In genomic region chr5:172765766-172766286, GRCh38 we compare ENCODE assay signal across 8 cellular contexts. TPM values are rescaled to one million over a fixed set of nuclear protein-coding genes. Genes with fewer than 3 reads are reported as not detected.
DNase-seq lines count a peak whose midpoint lies in the region; ATAC-seq and TF ChIP-seq lines count a peak whose summit lies in the region.

No MANE protein-coding gene starts in this region.

- POLR2A ChIA-PET in activated CD4-positive, alpha-beta memory T cell treated with anti-CD3 and anti-CD28 coated beads for 36 hours (lab: Charles Lee): interaction anchor here (1.0 to 1.6 kb wide), 5 partner anchors 8 to 218 kb away, joined by 3 to 9 read pairs (median 5); partner anchors contain the start of gene ATP6V0E1

- H3K4me1 Mint-ChIP-seq in activated CD4-positive, alpha-beta memory T cell treated with anti-CD3 and anti-CD28 coated beads for 36 hours (ENCODE audit: low read depth): peaks cover 47% of the 10 kb centered on the region

- no peaks in the 10 kb centered on the region for H3K27me3 ChIP-seq in foreskin keratinocyte
- H3K27me3 ChIP-seq in rectal smooth muscle tissue (ENCODE audit: control insufficient read depth, insufficient read depth, low read length): no peaks in the 10 kb centered on the region

- peaks cover 10% of the 10 kb centered on the region for H3K36me3 Mint-ChIP-seq in activated CD4-positive, alpha-beta memory T cell treated with anti-CD3 and anti-CD28 coated beads for 36 hours

- intact Hi-C loops in activated CD4-positive, alpha-beta memory T cell treated with anti-CD3 and anti-CD28 coated beads for 36 hours (cut with micrococcal nuclease): loop anchor here (1.0 to 2.0 kb wide), 6 partner anchors 7 to 379 kb away; partner anchors contain the start of genes BNIP1 and RPL26L1

- H3K27ac Mint-ChIP-seq in activated CD4-positive, alpha-beta memory T cell treated with anti-CD3 and anti-CD28 coated beads for 36 hours: peak overlapping the region; percentile 90

- H3K27ac ChIP-seq in foreskin keratinocyte: peak overlapping the region; percentile 53
- peak overlapping the region; percentile 99 for H3K27ac ChIP-seq in rectal smooth muscle tissue (ENCODE audit: low read depth, low read length)

- no peaks in the 10 kb centered on the region for H3K27me3 Mint-ChIP-seq in activated CD4-positive, alpha-beta memory T cell treated with anti-CD3 and anti-CD28 coated beads for 36 hours

- peaks cover 24% of the 10 kb centered on the region for H3K36me3 ChIP-seq in rectal smooth muscle tissue (ENCODE audit: control insufficient read depth, insufficient read depth, low read length)

- peak overlapping the region; percentile 78 for H3K4me3 Mint-ChIP-seq in activated CD4-positive, alpha-beta memory T cell treated with anti-CD3 and anti-CD28 coated beads for 36 hours

- peak overlapping the region; percentile 50 for H3K4me3 ChIP-seq in rectal smooth muscle tissue (ENCODE audit: low read length)

- H3K9me3 Mint-ChIP-seq in activated CD4-positive, alpha-beta memory T cell treated with anti-CD3 and anti-CD28 coated beads for 36 hours: no peaks in the 10 kb centered on the region

- peak overlapping the region; percentile 69 for H3K9ac ChIP-seq in rectal smooth muscle tissue (ENCODE audit: low read length)

- no peak for TF ChIP-seq CTCF in foreskin keratinocyte (conservative IDR thresholded peaks at IDR 0.05)

- DNase-seq in GOT3 (lab: John Stamatoyannopoulos, UW): peak; percentile 68
- DNase-seq in activated CD4-positive, alpha-beta memory T cell treated with anti-CD3 and anti-CD28 coated beads for 36 hours: no peak
- no peak for DNase-seq in foreskin keratinocyte
- no peak for DNase-seq in MV-4-11 (lab: John Stamatoyannopoulos, UW)
- no peak for DNase-seq in activated gamma-delta T cell (lab: John Stamatoyannopoulos, UW)

- ATAC-seq in foreskin keratinocyte (no peak), GM19467 (IDR thresholded peaks at IDR 0.05; ENCODE audit: unreplicated experiment) (no peak)
- ATAC-seq in activated CD4-positive, CD25-positive, alpha-beta regulatory T cell treated with anti-CD3 and anti-CD28 coated beads, Interleukin-2, amount 50 U/mL, for 24 hours: no peak

- H3K4me1 ChIP-seq in foreskin keratinocyte (peaks cover 5% of the 10 kb centered on the region), rectal smooth muscle tissue (ENCODE audit: control insufficient read depth, insufficient read depth, low read length) (peaks cover 31% of the 10 kb centered on the region)

- CTCF ChIA-PET in activated CD4-positive, alpha-beta memory T cell treated with anti-CD3 and anti-CD28 coated beads for 36 hours (lab: Charles Lee): interaction anchor here (1.4 to 3.4 kb wide), 5 partner anchors 12 to 193 kb away, joined by 4 to 20 read pairs (median 6); partner anchors contain the start of gene RPL26L1

RNA-seq across cellular contexts. Expression of gene DUSP1, which starts 5.2 kb away (rescaled TPM):
- total RNA-seq in activated CD4-positive, alpha-beta memory T cell treated with anti-CD3 and anti-CD28 coated beads for 36 hours: 10 to 100 TPM; 10.6 to 10.7 TPM
- 10.2 and 14.2 TPM in 2 replicates for total RNA-seq in foreskin keratinocyte
- polyA plus RNA-seq in foreskin keratinocyte: 6.2 and 10.7 TPM in 2 replicates
